In the genomic region with DNA sequence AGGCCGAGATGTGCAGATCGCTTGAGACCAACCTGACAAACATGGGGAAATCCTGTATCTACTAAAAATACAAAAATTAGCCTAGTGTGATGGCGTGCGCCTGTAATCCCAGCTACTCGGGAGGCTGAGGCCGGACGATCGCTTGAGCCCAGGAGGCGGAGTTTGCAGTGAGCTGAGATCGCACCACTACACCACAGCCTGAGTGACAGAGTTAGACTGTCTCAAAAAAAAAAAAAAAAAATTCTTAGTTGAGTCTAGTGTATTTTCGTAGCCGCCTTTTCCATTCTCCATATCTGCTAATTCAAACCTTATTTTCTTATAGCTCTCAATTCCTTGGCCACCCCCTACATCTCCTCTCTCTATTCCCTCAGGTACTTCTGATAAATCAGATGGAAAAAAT, we compare ENCODE assay signal across 8 cellular contexts. TPM values are rescaled to one million over a fixed set of nuclear protein-coding genes. Genes with fewer than 3 reads are reported as not detected.
A peak's percentile ranks its signal among the peaks of the same experiment; 100 is the strongest.
DNase-seq lines count a peak whose midpoint lies in the region; ATAC-seq, FAIRE-seq and TF ChIP-seq lines count a peak whose summit lies in the region.

No MANE protein-coding gene starts in this region.

- TF ChIP-seq POLR2A in endothelial cell of umbilical vein (IDR thresholded peaks at IDR 0.05; ENCODE audit: low read depth, low read length) = no peak

- H3K4me3 Mint-ChIP-seq in neural progenitor cell = peak overlapping the region; percentile 100

- POLR2A ChIA-PET in endothelial cell of umbilical vein (lab: Charles Lee) = interaction anchor here (0.7 to 1.2 kb wide), 4 partner anchors 16 to 102 kb away, joined by 3 to 5 read pairs (median 4); no protein-coding TSS in a partner anchor

- H3K27ac Mint-ChIP-seq in neural progenitor cell = peak overlapping the region; percentile 79

- H2AFZ ChIP-seq in endothelial cell of umbilical vein (ENCODE audit: low read depth, low read length) (no peak overlapping the region), neural progenitor cell (replicated peaks) (no peak overlapping the region)

- H3K4me3 ChIP-seq in endothelial cell of umbilical vein (replicated peaks in 1 of 3; ENCODE audit: insufficient read depth in 1 of 3, low read depth in 1 of 3, low read length in 3 of 3) (peak overlapping the region; percentile 14 to 93 (median 88)), neural progenitor cell (peak overlapping the region; percentile 71)

- H3K79me2 ChIP-seq in endothelial cell of umbilical vein (ENCODE audit: control insufficient read depth, insufficient read depth, low read length) (peaks cover 80% of the 10 kb centered on the region), neural progenitor cell (ENCODE audit: low read depth) (peaks cover 84% of the 10 kb centered on the region)

- TF ChIP-seq CTCF in endothelial cell of umbilical vein (IDR thresholded peaks at IDR 0.05; ENCODE audit: extremely low read depth in 1 of 2, insufficient read depth in 1 of 2, low read depth in 1 of 2, low read length in 2 of 2) = no peak
- no peak for TF ChIP-seq CTCF in neural progenitor cell (IDR thresholded peaks at IDR 0.05)

- H3K9ac ChIP-seq in endothelial cell of umbilical vein (replicated peaks; ENCODE audit: extremely low read depth, insufficient read depth, low read length) (peak overlapping the region; percentile 82), neural progenitor cell (peak overlapping the region; percentile 51)

- H3K27me3 ChIP-seq in endothelial cell of umbilical vein (ENCODE audit: control insufficient read depth in 2 of 2, insufficient read depth in 2 of 2, low read length in 2 of 2) (no peaks in the 10 kb centered on the region), neural progenitor cell (no peaks in the 10 kb centered on the region)

- H3K9me3 ChIP-seq in endothelial cell of umbilical vein (replicated peaks; ENCODE audit: control insufficient read depth, insufficient read depth, low read length) (no peaks in the 10 kb centered on the region), neural progenitor cell (ENCODE audit: low read depth) (no peaks in the 10 kb centered on the region)

- dilution Hi-C loops in endothelial cell of umbilical vein (cut with MboI; ENCODE audit: extremely low pct_ligation_motif_present, low sequenced_read_pairs) = no loop called here

- H3K4me1 Mint-ChIP-seq in neural progenitor cell = peaks cover 24% of the 10 kb centered on the region

- no peak for FAIRE-seq in endothelial cell of umbilical vein (lab: Jason Lieb, UNC)

- DNase-seq in left cardiac atrium (peak; percentile 36), Right ventricle myocardium superior (no peak), endothelial cell of umbilical vein (ENCODE audit: low read depth, low spot score) (peak; percentile 44), neural progenitor cell (ENCODE audit: low spot score) (peak; percentile 37), NCI-H1105 (lab: John Stamatoyannopoulos, UW) (no peak)
- peak; percentile 34 for DNase-seq in activated CD4-positive, alpha-beta T cell treated with anti-CD3 and anti-CD28 coated beads, Interleukin-2, amount 50 U/mL, for 1 hour

- H4K20me1 ChIP-seq in endothelial cell of umbilical vein (replicated peaks; ENCODE audit: control insufficient read depth, extremely low read depth, insufficient read depth, low read length) (no peaks in the 10 kb centered on the region), neural progenitor cell (ENCODE audit: low read depth) (peaks cover 69% of the 10 kb centered on the region)

- intact Hi-C loops in left cardiac atrium (cut with DNase I) (no loop called here), Right ventricle myocardium superior (cut with DNase I) (no loop called here), endothelial cell of umbilical vein (cut with micrococcal nuclease) (loop anchor here (2.0 kb wide), 1 partner anchor 101 kb away; no protein-coding TSS in a partner anchor)

- no peaks in the 10 kb centered on the region for H3K9me3 Mint-ChIP-seq in neural progenitor cell

- H3K9me1 ChIP-seq in endothelial cell of umbilical vein (replicated peaks; ENCODE audit: control insufficient read depth, extremely low read depth, insufficient read depth, low read length) = no peaks in the 10 kb centered on the region

- H3K36me3 Mint-ChIP-seq in neural progenitor cell = peaks cover 6% of the 10 kb centered on the region

- H3K27ac ChIP-seq in endothelial cell of umbilical vein (ENCODE audit: insufficient read depth, low read depth, low read length) (peak overlapping the region; percentile 100), neural progenitor cell (no peak overlapping the region)

- ATAC-seq in left cardiac atrium (no peak), Right ventricle myocardium superior (ENCODE audit: poor library complexity) (no peak), GM18867 (IDR thresholded peaks at IDR 0.05; ENCODE audit: unreplicated experiment) (no peak), GM18861 (IDR thresholded peaks at IDR 0.05; ENCODE audit: unreplicated experiment) (no peak)

- H3K4me2 ChIP-seq in endothelial cell of umbilical vein (ENCODE audit: insufficient read depth, low read length) = peak overlapping the region; percentile 95
- H3K4me2 ChIP-seq in neural progenitor cell = peak overlapping the region; percentile 91

- H3K4me1 ChIP-seq in endothelial cell of umbilical vein (ENCODE audit: control insufficient read depth, extremely low read depth, insufficient read depth, low read length) (peaks cover 37% of the 10 kb centered on the region), neural progenitor cell (peaks cover 13% of the 10 kb centered on the region)

- peaks cover 8% of the 10 kb centered on the region for H3K27me3 Mint-ChIP-seq in neural progenitor cell (ENCODE audit: insufficient read depth, low read depth)

- no TSS peak for BruUV-seq in endothelial cell of umbilical vein (replicated peaks; lab: Mats Ljungman, UMichigan)

- CTCF ChIA-PET in endothelial cell of umbilical vein (lab: Charles Lee) = interaction anchor here (1.0 to 2.1 kb wide), 5 partner anchors 12 to 184 kb away, joined by 3 to 5 read pairs (median 3); no protein-coding TSS in a partner anchor

- peaks cover 15% of the 10 kb centered on the region for H3F3A ChIP-seq in neural progenitor cell (ENCODE audit: low read depth)

- H3K36me3 ChIP-seq in endothelial cell of umbilical vein (ENCODE audit: control insufficient read depth in 2 of 2, extremely low read depth in 1 of 2, insufficient read depth in 2 of 2, low read length in 2 of 2) (peaks cover 0 to 5% of the 10 kb centered on the region in 2 experiments), neural progenitor cell (no peaks in the 10 kb centered on the region)

TF ChIP-seq in endothelial cell of umbilical vein, 7 proteins besides CTCF, POLR2A, EP300 and RAD21:
- TF ChIP-seq MYC (IDR thresholded peaks at IDR 0.05; ENCODE audit: low read depth, low read length) = no peak
- TF ChIP-seq EZH2 (IDR thresholded peaks at IDR 0.05; ENCODE audit: borderline replicate concordance, low read depth, low read length, severe bottlenecking) = no peak
- no peak for TF ChIP-seq POLR2AphosphoS5 (IDR thresholded peaks at IDR 0.05; ENCODE audit: insufficient read depth, low read depth, low read length)

RNA-seq across cellular contexts. Expression of gene POLR2B, which starts 1.0 kb away (rescaled TPM):
- 10 to 100 TPM; 67.0 to 78.4 TPM for total RNA-seq in left cardiac atrium
- total RNA-seq in Right ventricle myocardium superior = 71.6 TPM
- total RNA-seq in endothelial cell of umbilical vein = 140 and 148 TPM in 2 replicates
- polyA plus RNA-seq in endothelial cell of umbilical vein = 58.1 and 75.5 TPM in 2 replicates
- polyA plus RNA-seq in endothelial cell of umbilical vein (2011; cell fraction: cytosol; rRNA removed) = 66.3 and 76.8 TPM in 2 replicates
- polyA plus RNA-seq in endothelial cell of umbilical vein (2011; cell fraction: nucleus; rRNA removed) = 226 and 273 TPM in 2 replicates
- 97.3 and 135 TPM in 2 replicates for polyA plus RNA-seq in endothelial cell of umbilical vein (2012)
- 150 and 157 TPM in 2 replicates for polyA minus RNA-seq in endothelial cell of umbilical vein
- 23.2 TPM for polyA minus RNA-seq in endothelial cell of umbilical vein (2011; cell fraction: cytosol; rRNA and poly(A)+ RNA removed)
- 120 and 166 TPM in 2 replicates for polyA minus RNA-seq in endothelial cell of umbilical vein (2011; cell fraction: nucleus; rRNA and poly(A)+ RNA removed)
- 150 and 290 TPM in 2 replicates for total RNA-seq in neural progenitor cell (ENCODE audit: low replicate concordance)

RNA-seq across cellular contexts. Expression of gene NOA1, which starts 2.3 kb away (rescaled TPM):
- total RNA-seq in left cardiac atrium (1 to 10 TPM; 8.8 to 9.2 TPM), Right ventricle myocardium superior (11.5 TPM), endothelial cell of umbilical vein (16.1 and 17.1 TPM in 2 replicates), neural progenitor cell (ENCODE audit: low replicate concordance) (20.4 and 24.9 TPM in 2 replicates)
- 13.9 and 16.7 TPM in 2 replicates for polyA plus RNA-seq in endothelial cell of umbilical vein
- polyA plus RNA-seq in endothelial cell of umbilical vein (2011; cell fraction: cytosol; rRNA removed) = 13.1 and 16.4 TPM in 2 replicates
- 8.8 and 9.8 TPM in 2 replicates for polyA plus RNA-seq in endothelial cell of umbilical vein (2011; cell fraction: nucleus; rRNA removed)
- 12.4 and 12.5 TPM in 2 replicates for polyA plus RNA-seq in endothelial cell of umbilical vein (2012)
- polyA minus RNA-seq in endothelial cell of umbilical vein = 8.4 and 9.1 TPM in 2 replicates
- 10.4 TPM for polyA minus RNA-seq in endothelial cell of umbilical vein (2011; cell fraction: cytosol; rRNA and poly(A)+ RNA removed)
- 5.7 and 8.8 TPM in 2 replicates for polyA minus RNA-seq in endothelial cell of umbilical vein (2011; cell fraction: nucleus; rRNA and poly(A)+ RNA removed)

Comparison
In these comparisons a context has a peak if more than half of its experiments do, and no peak if none do; other contexts are left out.
1. DNase-seq: peak in left cardiac atrium (single experiment), activated CD4-positive, alpha-beta T cell treated with anti-CD3 and anti-CD28 coated beads, Interleukin-2, amount 50 U/mL, for 1 hour (single experiment), endothelial cell of umbilical vein (single experiment) and neural progenitor cell (single experiment); none in Right ventricle myocardium superior (single experiment) and NCI-H1105 (single experiment).